31 cellular contexts compared by ENCODE assay signal in genomic region chr10:59801171-59801570, GRCh38. TPM values are rescaled to one million over a fixed set of nuclear protein-coding genes. Genes with fewer than 3 reads are reported as not detected.
DNase-seq lines count a peak whose midpoint lies in the region; ATAC-seq, FAIRE-seq and TF ChIP-seq lines count a peak whose summit lies in the region.
"Had no signal": no experiment of that assay in that cellular context is flagged by ENCODE, and none has a peak within 500 bp of the region (broad histone marks: within the 10 kb centered on the region; RNA-seq: fewer than 3 reads in every experiment).

No MANE protein-coding gene starts in this region.

- H3K36me3 ChIP-seq in SK-N-SH (replicated peaks in 1 of 2; ENCODE audit: control insufficient read depth in 1 of 2, insufficient read depth in 2 of 2, low read length in 1 of 2) (peaks cover 44 to 74% of the 10 kb centered on the region in 2 experiments), left lung (peaks cover 0 to 65% of the 10 kb centered on the region in 2 donors), uterus (no peaks in the 10 kb centered on the region)

- H3K36me3 Mint-ChIP-seq in activated naive CD4-positive, alpha-beta T cell treated with anti-CD3 and anti-CD28 coated beads, Interleukin-2, amount 10 ng/mL, durations not matched to agents 7 days and 5 days, result peaks cover 36% of the 10 kb centered on the region

- no peaks in the 10 kb centered on the region for H3K9me3 Mint-ChIP-seq in activated naive CD4-positive, alpha-beta T cell treated with anti-CD3 and anti-CD28 coated beads, Interleukin-2, amount 10 ng/mL, durations not matched to agents 7 days and 5 days
- H3K9me3 Mint-ChIP-seq: CD4-positive, CD25-positive, alpha-beta regulatory T cell; HFFc6; T-cell had no signal

- POLR2A ChIA-PET in SK-N-SH (lab: Yijun Ruan, JAX), result no interaction called here

- DNase-seq in GM18507 (ENCODE audit: extremely low spot score, insufficient read length, low read depth), result no peak
- DNase-seq in SK-N-SH, result no peak
- DNase-seq in left lung, result no peak
- no peak for DNase-seq in uterus
- no peak for DNase-seq in activated naive CD4-positive, alpha-beta T cell treated with anti-CD3 and anti-CD28 coated beads, Interleukin-2, amount 10 ng/mL, durations not matched to agents 7 days and 5 days
- DNase-seq in G401 (ENCODE audit: low spot score), result no peak
- no peak for DNase-seq in activated T-cell treated with anti-CD3 and anti-CD28 coated beads, Interleukin-2, amount 50 U/mL, for 1 hour
- DNase-seq: CD4-positive, CD25-positive, alpha-beta regulatory T cell; COR-L47; DMS153; H7; HFFc6; MM.1S; NCI-H1105 treated with DMSO at 0.1 percent for 48 hours; NCI-H1694; NCI-H2081; NCI-H2171; NCI-H345; NCI-H524; NCI-H774; NK-92 treated with Interleukin-12 subunit alpha and Interleukin-12 subunit beta, amount 100 ng/mL, for 24 hours; SIG-M5; T-cell had no signal

- H3K4me3 ChIP-seq in SK-N-SH (ENCODE audit: low read depth in 2 of 2, low read length in 1 of 2) (no peak overlapping the region), left lung (no peak overlapping the region), uterus (no peak overlapping the region)
- H3K4me3 ChIP-seq: K562 had no signal

- no peak overlapping the region for H3K9ac ChIP-seq in SK-N-SH

- no peak for TF ChIP-seq RAD21 in SK-N-SH (IDR thresholded peaks at IDR 0.05; ENCODE audit: low read length)

- H3K4me2 ChIP-seq in SK-N-SH, result no peak overlapping the region

- no peaks in the 10 kb centered on the region for H3K27me3 ChIP-seq in SK-N-SH (ENCODE audit: insufficient read depth)
- H3K27me3 ChIP-seq in left lung, result no peaks in the 10 kb centered on the region
- H3K27me3 ChIP-seq in uterus, result no peaks in the 10 kb centered on the region

- FAIRE-seq in GM18507 (lab: Jason Lieb, UNC), result peak; percentile 33
- FAIRE-seq: G401.6, HepG2, K562 had no signal

- no peak overlapping the region for H3K4me3 Mint-ChIP-seq in activated naive CD4-positive, alpha-beta T cell treated with anti-CD3 and anti-CD28 coated beads, Interleukin-2, amount 10 ng/mL, durations not matched to agents 7 days and 5 days
- H3K4me3 Mint-ChIP-seq: CD4-positive, CD25-positive, alpha-beta regulatory T cell; HFFc6; T-cell had no signal

- peaks cover 6% of the 10 kb centered on the region for H3F3A ChIP-seq in SK-N-SH (replicated peaks; ENCODE audit: insufficient read depth)

- intact Hi-C loops in left lung (cut with DNase I) (no loop called here), uterus (cut with DNase I; ENCODE audit: low total_unique reads) (no loop called here)

- H4K20me1 ChIP-seq in SK-N-SH (ENCODE audit: insufficient read depth), result no peaks in the 10 kb centered on the region

- no peaks in the 10 kb centered on the region for H3K9me2 ChIP-seq in SK-N-SH

- TF ChIP-seq EP300 in SK-N-SH (IDR thresholded peaks at IDR 0.05; ENCODE audit: borderline replicate concordance in 1 of 2, low read depth in 1 of 2, low read length in 1 of 2), result no peak

- ATAC-seq in left lung, result peak; percentile 43
- ATAC-seq: HepG2, K562, T-cell had no signal

- H3K4me1 ChIP-seq in SK-N-SH (ENCODE audit: control insufficient read depth in 1 of 2, insufficient read depth in 2 of 2, low read depth in 1 of 2, low read length in 1 of 2) (no peaks in the 10 kb centered on the region; a peak in 1 of 4 replicates), left lung (no peaks in the 10 kb centered on the region), uterus (peaks cover 3 to 25% of the 10 kb centered on the region in 2 donors)

- CTCF ChIA-PET in SK-N-SH (lab: Yijun Ruan, JAX), result interaction anchor here (1.4 kb wide), 1 partner anchor 29 kb away, joined by 3 read pairs; no protein-coding TSS in a partner anchor
- CTCF ChIA-PET in activated naive CD4-positive, alpha-beta T cell treated with anti-CD3 and anti-CD28 coated beads, Interleukin-2, amount 10 ng/mL, durations not matched to agents 7 days and 5 days (lab: Charles Lee), result interaction anchor here (1.9 to 3.0 kb wide), 2 partner anchors 9 to 175 kb away, joined by 6 to 9 read pairs; no protein-coding TSS in a partner anchor

- no peak for TF ChIP-seq CTCF in SK-N-SH (IDR thresholded peaks at IDR 0.05)
- no peak for TF ChIP-seq CTCF in left lung (IDR thresholded peaks at IDR 0.05)
- no peak for TF ChIP-seq CTCF in uterus (IDR thresholded peaks at IDR 0.05)

- H3K27ac ChIP-seq in SK-N-SH (ENCODE audit: low read depth in 2 of 2, low read length in 1 of 2) (no peak overlapping the region; a peak in 1 of 4 replicates), left lung (no peak overlapping the region), uterus (peak overlapping the region; percentile 45 to 65)
- H3K27ac ChIP-seq: HL-60 had no signal

- H2AFZ ChIP-seq in SK-N-SH (ENCODE audit: low read depth), result no peak overlapping the region

- 76% methylated on average over 2 of the region's 2 CpGs for WGBS in SK-N-SH (ENCODE audit: low lambda C conversion rate)

- no peaks in the 10 kb centered on the region for H3K27me3 Mint-ChIP-seq in activated naive CD4-positive, alpha-beta T cell treated with anti-CD3 and anti-CD28 coated beads, Interleukin-2, amount 10 ng/mL, durations not matched to agents 7 days and 5 days
- H3K27me3 Mint-ChIP-seq: CD4-positive, CD25-positive, alpha-beta regulatory T cell; T-cell had no signal

- in situ Hi-C loops in G401 (cut with HindIII; ENCODE audit: low sequenced_read_pairs), result no loop called here

- H3K9me3 ChIP-seq in SK-N-SH, result no peaks in the 10 kb centered on the region
- no peaks in the 10 kb centered on the region for H3K9me3 ChIP-seq in left lung
- no peaks in the 10 kb centered on the region for H3K9me3 ChIP-seq in uterus

- no peaks in the 10 kb centered on the region for H3K4me1 Mint-ChIP-seq in activated naive CD4-positive, alpha-beta T cell treated with anti-CD3 and anti-CD28 coated beads, Interleukin-2, amount 10 ng/mL, durations not matched to agents 7 days and 5 days

- no peak overlapping the region for H3K27ac Mint-ChIP-seq in activated naive CD4-positive, alpha-beta T cell treated with anti-CD3 and anti-CD28 coated beads, Interleukin-2, amount 10 ng/mL, durations not matched to agents 7 days and 5 days
- H3K27ac Mint-ChIP-seq: HFFc6, T-cell had no signal

- no peak for TF ChIP-seq POLR2A in uterus (IDR thresholded peaks at IDR 0.05)

- H3K79me2 ChIP-seq in SK-N-SH (ENCODE audit: insufficient read depth), result no peaks in the 10 kb centered on the region

TF ChIP-seq in SK-N-SH, 30 proteins besides CTCF, POLR2A, EP300 and RAD21:
- TF ChIP-seq, protein P1, sequence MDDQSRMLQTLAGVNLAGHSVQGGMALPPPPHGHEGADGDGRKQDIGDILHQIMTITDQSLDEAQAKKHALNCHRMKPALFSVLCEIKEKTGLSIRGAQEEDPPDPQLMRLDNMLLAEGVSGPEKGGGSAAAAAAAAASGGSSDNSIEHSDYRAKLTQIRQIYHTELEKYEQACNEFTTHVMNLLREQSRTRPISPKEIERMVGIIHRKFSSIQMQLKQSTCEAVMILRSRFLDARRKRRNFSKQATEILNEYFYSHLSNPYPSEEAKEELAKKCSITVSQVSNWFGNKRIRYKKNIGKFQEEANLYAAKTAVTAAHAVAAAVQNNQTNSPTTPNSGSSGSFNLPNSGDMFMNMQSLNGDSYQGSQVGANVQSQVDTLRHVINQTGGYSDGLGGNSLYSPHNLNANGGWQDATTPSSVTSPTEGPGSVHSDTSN (IDR thresholded peaks at IDR 0.05), result peak; percentile 81
- no peak for TF ChIP-seq FOSL2 (IDR thresholded peaks at IDR 0.05; ENCODE audit: borderline replicate concordance, low read depth)
- peak; percentile 66; the same call in 1 of the 2 replicates for TF ChIP-seq NFIC (IDR thresholded peaks at IDR 0.05; ENCODE audit: borderline replicate concordance)
- TF ChIP-seq NRF1 (IDR thresholded peaks at IDR 0.05; ENCODE audit: low read depth, low read length), result no peak
- peak; percentile 57 for TF ChIP-seq TCF12 (IDR thresholded peaks at IDR 0.05)
- peak; percentile 36; the same call in 1 of the 2 replicates for TF ChIP-seq POLR2AphosphoS5 (IDR thresholded peaks at IDR 0.05; ENCODE audit: low read depth, low read length)
- TF ChIP-seq SMC3 (IDR thresholded peaks at IDR 0.05; ENCODE audit: low read depth, low read length), result no peak
- TF ChIP-seq TAF1 (IDR thresholded peaks at IDR 0.05; ENCODE audit: borderline replicate concordance, low read depth, low read length), result no peak
- TF ChIP-seq, protein P2, sequence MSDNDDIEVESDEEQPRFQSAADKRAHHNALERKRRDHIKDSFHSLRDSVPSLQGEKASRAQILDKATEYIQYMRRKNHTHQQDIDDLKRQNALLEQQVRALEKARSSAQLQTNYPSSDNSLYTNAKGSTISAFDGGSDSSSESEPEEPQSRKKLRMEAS (IDR thresholded peaks at IDR 0.05; ENCODE audit: low read depth), result no peak
- 0 out of 2 replicates have a peak, but pooled peaks have one; percentile 41 for TF ChIP-seq RXRA (IDR thresholded peaks at IDR 0.05; ENCODE audit: borderline replicate concordance, low read depth)
- TF ChIP-seq GATA2 (CRISPR knock-in tag; IDR thresholded peaks at IDR 0.05), result no peak
- TF ChIP-seq JUND (IDR thresholded peaks at IDR 0.05), result peak; percentile 40; the same call in 1 of the 2 replicates
- TF ChIP-seq ELF1 (IDR thresholded peaks at IDR 0.05), result no peak

RNA-seq across cellular contexts. Expression of gene MRLN, which starts 47.9 kb away (rescaled TPM):
- polyA plus RNA-seq in SK-N-SH (2012; rRNA removed), result not detected in 2 replicates
- polyA plus RNA-seq in SK-N-SH (2012; cell fraction: cytosol; rRNA removed), result not detected in 2 replicates
- 0.19 TPM in 1 of 2 replicates, not detected in the other for polyA plus RNA-seq in SK-N-SH (2012; cell fraction: nucleus; rRNA removed)
- not detected for total RNA-seq in left lung
- under 1 TPM in 1 of 4 donors, not detected in 3; 0.35 TPM for total RNA-seq in uterus
- total RNA-seq in G401 (2014; rRNA removed; shearing (Covaris generic)), result not detected in 2 replicates
- total RNA-seq: A673; CD4-positive, CD25-positive, alpha-beta regulatory T cell; H7; HepG2; HFFc6; HT-29; K562; LHCN-M2; T-cell had no signal
- polyA plus RNA-seq: BJ; CD4-positive, CD25-positive, alpha-beta regulatory T cell; HepG2 had no signal

Comparison
In these comparisons a context has a peak if more than half of its experiments do, and no peak if none do; other contexts are left out.
1. H3K27ac ChIP-seq: peak in uterus (2 of 2); none in SK-N-SH (0 of 2) and left lung (0 of 2).